In genomic region chr18:59915606-59916005, GRCh38 we compare ENCODE assay signal across 17 cellular contexts. TPM values are rescaled to one million over a fixed set of nuclear protein-coding genes. Genes with fewer than 3 reads are reported as not detected.
DNase-seq lines count a peak whose midpoint lies in the region; ATAC-seq, FAIRE-seq and TF ChIP-seq lines count a peak whose summit lies in the region.
"Had no signal": no experiment of that assay in that cellular context is flagged by ENCODE, and none has a peak within 500 bp of the region (broad histone marks: within the 10 kb centered on the region; RNA-seq: fewer than 3 reads in every experiment).

No MANE protein-coding gene starts in this region.

- H3K4me2 ChIP-seq in mammary epithelial cell (ENCODE audit: insufficient read depth, low read depth, low read length): no peak overlapping the region
- H3K4me2 ChIP-seq in OCI-LY1 (ENCODE audit: low read length): no peak overlapping the region
- H3K4me2 ChIP-seq in H1 (ENCODE audit: insufficient read depth in 1 of 2, low read depth in 2 of 2, low read length in 2 of 2): no peak overlapping the region

- no peak overlapping the region for H4K8ac ChIP-seq in H1 (ENCODE audit: extremely low read depth, insufficient read depth, low read length)

- H3K4me3 ChIP-seq in mammary epithelial cell (replicated peaks in 1 of 3; ENCODE audit: insufficient read depth in 1 of 3, low read depth in 2 of 3, low read length in 3 of 3) (no peak overlapping the region), breast epithelium (no peak overlapping the region), OCI-LY1 (ENCODE audit: low read depth, low read length, poor library complexity, severe bottlenecking) (no peak overlapping the region), H1 (ENCODE audit: extremely low read depth in 1 of 4, insufficient read depth in 2 of 4, low read depth in 3 of 4, low read length in 4 of 4) (no peak overlapping the region)
- H3K4me3 ChIP-seq: K562, SJCRH30 had no signal

- H4K91ac ChIP-seq in H1 (replicated peaks; ENCODE audit: insufficient read length, low read length): no peak overlapping the region

- in situ Hi-C loops in mammary epithelial cell (cut with MboI; ENCODE audit: low sequenced_read_pairs in 2 of 2): loop anchor here in 1 of 2 donors (10.0 kb wide), 1 partner anchor 59 kb away; no protein-coding TSS in a partner anchor

- no peaks in the 10 kb centered on the region for H3K27me3 ChIP-seq in mammary epithelial cell (ENCODE audit: insufficient read depth, low read length)
- H3K27me3 ChIP-seq in breast epithelium: no peaks in the 10 kb centered on the region
- H3K27me3 ChIP-seq in OCI-LY1 (ENCODE audit: insufficient read depth, low read length): no peaks in the 10 kb centered on the region
- H3K27me3 ChIP-seq in H1 (replicated peaks in 1 of 4; ENCODE audit: control insufficient read depth in 3 of 4, extremely low read depth in 1 of 4, insufficient read depth in 3 of 4, low read length in 3 of 4): no peaks in the 10 kb centered on the region
- H3K27me3 ChIP-seq: SJCRH30 had no signal

- H3K23me2 ChIP-seq in H1 (ENCODE audit: low read depth, low read length): no peaks in the 10 kb centered on the region

- no peaks in the 10 kb centered on the region for H3K36me3 ChIP-seq in mammary epithelial cell (ENCODE audit: insufficient read depth, low read length)
- H3K36me3 ChIP-seq in breast epithelium: no peaks in the 10 kb centered on the region
- no peaks in the 10 kb centered on the region for H3K36me3 ChIP-seq in OCI-LY1 (ENCODE audit: insufficient read depth, low read length)
- no peaks in the 10 kb centered on the region for H3K36me3 ChIP-seq in H1 (ENCODE audit: control insufficient read depth in 2 of 4, insufficient read depth in 4 of 4, low read length in 3 of 4)
- H3K36me3 ChIP-seq: SJCRH30 had no signal

- no peaks in the 10 kb centered on the region for H3K36me3 Mint-ChIP-seq in stimulated activated memory B cell treated with anti-CD40 and anti-IgM and Interleukin-4, amounts not matched to agents 10 μg/mL and 1 μg/mL and 100 μg/mL, for 72 hours
- H3K36me3 Mint-ChIP-seq: CD4-positive, alpha-beta memory T cell had no signal

- peak overlapping the region; percentile 50 for H2AFZ ChIP-seq in mammary epithelial cell (ENCODE audit: low read depth, low read length)
- H2AFZ ChIP-seq in OCI-LY1 (ENCODE audit: low read length): no peak overlapping the region
- H2AFZ ChIP-seq in H1 (ENCODE audit: low read length): no peak overlapping the region

- H4K5ac ChIP-seq in H1 (ENCODE audit: insufficient read length, low read depth, low read length): no peak overlapping the region

- H3K79me2 ChIP-seq in mammary epithelial cell (ENCODE audit: insufficient read depth, low read length): no peaks in the 10 kb centered on the region
- H3K79me2 ChIP-seq in OCI-LY1 (ENCODE audit: insufficient read depth, low read length): no peaks in the 10 kb centered on the region
- H3K79me2 ChIP-seq in H1 (ENCODE audit: control insufficient read depth in 1 of 2, insufficient read depth in 2 of 2, low read length in 2 of 2): no peaks in the 10 kb centered on the region

- CTCF ChIA-PET in mammary epithelial cell (lab: Charles Lee; ENCODE audit: low non-redundant PET): no interaction called here
- CTCF ChIA-PET in H1 (lab: Charles Lee; ENCODE audit: partially characterized antibody): no interaction called here

- TF ChIP-seq CTCF in mammary epithelial cell (conservative IDR thresholded peaks at IDR 0.05 in 1 of 2, IDR thresholded peaks at IDR 0.05 in 1 of 2; ENCODE audit: extremely low read depth in 1 of 2, insufficient read depth in 1 of 2, low read depth in 1 of 2, low read length in 2 of 2) (no peak), breast epithelium (IDR thresholded peaks at IDR 0.05) (no peak), OCI-LY1 (IDR thresholded peaks at IDR 0.05; ENCODE audit: low read length) (no peak), H1 (IDR thresholded peaks at IDR 0.05; ENCODE audit: control extremely low read depth in 1 of 3, insufficient read depth in 1 of 3, low read depth in 1 of 3, low read length in 3 of 3) (no peak)

- no peaks in the 10 kb centered on the region for H4K20me1 ChIP-seq in mammary epithelial cell (ENCODE audit: insufficient read depth, low read length)
- H4K20me1 ChIP-seq in OCI-LY1 (ENCODE audit: insufficient read depth, low read length): no peaks in the 10 kb centered on the region
- no peaks in the 10 kb centered on the region for H4K20me1 ChIP-seq in H1 (replicated peaks in 1 of 2; ENCODE audit: control insufficient read depth in 1 of 2, insufficient read depth in 2 of 2, low read length in 2 of 2)

- no peak for TF ChIP-seq EP300 in H1 (IDR thresholded peaks at IDR 0.05; ENCODE audit: borderline replicate concordance in 1 of 2, low read depth in 2 of 2, low read length in 2 of 2)

- H3K4me3 Mint-ChIP-seq in stimulated activated memory B cell treated with anti-CD40 and anti-IgM and Interleukin-4, amounts not matched to agents 10 μg/mL and 1 μg/mL and 100 μg/mL, for 72 hours: no peak overlapping the region
- H3K4me3 Mint-ChIP-seq: B cell; CD4-positive, alpha-beta memory T cell had no signal

- no peak overlapping the region for H2BK120ac ChIP-seq in H1 (replicated peaks; ENCODE audit: low read depth, low read length)

- no peaks in the 10 kb centered on the region for H3K79me1 ChIP-seq in H1 (ENCODE audit: low read depth, low read length)

- H3K14ac ChIP-seq in H1 (ENCODE audit: insufficient read length): no peak overlapping the region

- H3K4me1 Mint-ChIP-seq in stimulated activated memory B cell treated with anti-CD40 and anti-IgM and Interleukin-4, amounts not matched to agents 10 μg/mL and 1 μg/mL and 100 μg/mL, for 72 hours: peaks cover 40% of the 10 kb centered on the region

- TF ChIP-seq RAD21 in H1 (IDR thresholded peaks at IDR 0.05 in 1 of 2, conservative IDR thresholded peaks at IDR 0.05 in 1 of 2; ENCODE audit: low read depth in 2 of 2, low read length in 2 of 2): no peak

- intact Hi-C loops in mammary epithelial cell (cut with micrococcal nuclease) (no loop called here), breast epithelium (cut with DNase I; ENCODE audit: low total_unique reads) (no loop called here)

- H3K18ac ChIP-seq in H1 (ENCODE audit: extremely low read depth, low read length): no peak overlapping the region

- no peak overlapping the region for H2AK5ac ChIP-seq in H1 (ENCODE audit: low read depth, low read length)

- no peak overlapping the region for H3K56ac ChIP-seq in H1 (replicated peaks; ENCODE audit: insufficient read length, low read depth, low read length)

- ATAC-seq in stimulated activated memory B cell treated with anti-CD40 and anti-IgM and Interleukin-4, amounts not matched to agents 10 μg/mL and 1 μg/mL and 100 μg/mL, for 72 hours: no peak
- no peak for ATAC-seq in HG03439 (IDR thresholded peaks at IDR 0.05; ENCODE audit: unreplicated experiment)
- ATAC-seq: K562, Panc1 had no signal

- H3K27ac ChIP-seq in mammary epithelial cell (ENCODE audit: insufficient read depth, low read depth, low read length) (no peak overlapping the region), breast epithelium (no peak overlapping the region), OCI-LY1 (ENCODE audit: low read depth, low read length, poor library complexity, severe bottlenecking) (peak overlapping the region; percentile 30), H1 (ENCODE audit: low read depth, low read length) (no peak overlapping the region)
- H3K27ac ChIP-seq: HL-60, SJCRH30 had no signal

- no peaks in the 10 kb centered on the region for H3K9me3 Mint-ChIP-seq in stimulated activated memory B cell treated with anti-CD40 and anti-IgM and Interleukin-4, amounts not matched to agents 10 μg/mL and 1 μg/mL and 100 μg/mL, for 72 hours

- H3K4me1 ChIP-seq in mammary epithelial cell (ENCODE audit: insufficient read depth, low read length) (peaks cover 29% of the 10 kb centered on the region), breast epithelium (no peaks in the 10 kb centered on the region), OCI-LY1 (ENCODE audit: insufficient read depth, low read length, severe bottlenecking) (peaks cover 47% of the 10 kb centered on the region), H1 (replicated peaks in 1 of 4; ENCODE audit: control insufficient read depth in 3 of 4, insufficient read depth in 4 of 4, low read length in 3 of 4) (peaks cover 0 to 6% (median 2%) of the 10 kb centered on the region in 4 experiments; a peak in 3 of 7 replicates)

- H3K27ac Mint-ChIP-seq in stimulated activated memory B cell treated with anti-CD40 and anti-IgM and Interleukin-4, amounts not matched to agents 10 μg/mL and 1 μg/mL and 100 μg/mL, for 72 hours: no peak overlapping the region
- H3K27ac Mint-ChIP-seq: B cell; CD4-positive, alpha-beta memory T cell had no signal

- no peak overlapping the region for H2BK5ac ChIP-seq in H1 (ENCODE audit: low read depth, low read length)

- 41% methylated on average over 6 of the region's 6 CpGs for WGBS in mammary epithelial cell (ENCODE audit: low coverage, missing lambda C conversion rate)
- 91% methylated on average over 6 of the region's 6 CpGs; no CpG with 5 or more reads in 1 of the 2 experiments for WGBS in H1 (ENCODE audit: extremely low coverage in 1 of 2, insufficient coverage in 1 of 2, insufficient read length in 1 of 2, insufficient replicate concordance in 2 of 2, low coverage in 1 of 2, low lambda C conversion rate in 2 of 2, missing lambda C conversion rate in 1 of 2), 2 experiments

- no peaks in the 10 kb centered on the region for H3K27me3 Mint-ChIP-seq in stimulated activated memory B cell treated with anti-CD40 and anti-IgM and Interleukin-4, amounts not matched to agents 10 μg/mL and 1 μg/mL and 100 μg/mL, for 72 hours
- H3K27me3 Mint-ChIP-seq: B cell; CD4-positive, alpha-beta memory T cell had no signal

- H3K9me2 ChIP-seq in OCI-LY1 (ENCODE audit: low read depth, low read length): no peaks in the 10 kb centered on the region

- BruUV-seq in mammary epithelial cell (replicated peaks; lab: Mats Ljungman, UMichigan): no TSS peak

- TF ChIP-seq POLR2A in breast epithelium (IDR thresholded peaks at IDR 0.05) (no peak), H1 (IDR thresholded peaks at IDR 0.05; ENCODE audit: control extremely low read depth in 1 of 2, low read depth in 2 of 2, low read length in 2 of 2) (no peak)

- H3K4ac ChIP-seq in H1 (replicated peaks; ENCODE audit: insufficient read length, low read depth, low read length): no peak overlapping the region

- POLR2A ChIA-PET in H1 (lab: Charles Lee; ENCODE audit: partially characterized antibody): no interaction called here

- peaks cover 5% of the 10 kb centered on the region for H3K9me3 ChIP-seq in mammary epithelial cell (replicated peaks; ENCODE audit: insufficient read depth, low read length)
- no peaks in the 10 kb centered on the region for H3K9me3 ChIP-seq in breast epithelium
- H3K9me3 ChIP-seq in OCI-LY1 (ENCODE audit: low read length): no peaks in the 10 kb centered on the region
- H3K9me3 ChIP-seq in H1 (ENCODE audit: insufficient read depth in 2 of 2, low read depth in 1 of 2, low read length in 1 of 2): no peaks in the 10 kb centered on the region
- H3K9me3 ChIP-seq: SJCRH30 had no signal

- dilution Hi-C loops in mammary epithelial cell (cut with HindIII; ENCODE audit: low sequenced_read_pairs): loop anchor here (25.0 kb wide), 1 partner anchor 147 kb away; no protein-coding TSS in a partner anchor

- 0 out of 2 replicates have a peak overlapping the region, but pooled peaks have one; percentile 8 for H2BK15ac ChIP-seq in H1 (ENCODE audit: low read length)

- peaks cover 3% of the 10 kb centered on the region; the same call in 1 of the 2 replicates for H3F3A ChIP-seq in OCI-LY1 (ENCODE audit: insufficient read depth, low read length)

- H2BK12ac ChIP-seq in H1 (ENCODE audit: low read depth, low read length): peak overlapping the region; percentile 53; the same call in 1 of the 2 replicates

- no peak overlapping the region for H3K9ac ChIP-seq in mammary epithelial cell (ENCODE audit: insufficient read depth, low read length)
- no peak overlapping the region for H3K9ac ChIP-seq in OCI-LY1 (ENCODE audit: low read length)
- H3K9ac ChIP-seq in H1 (replicated peaks in 1 of 4; ENCODE audit: extremely low read depth in 1 of 4, low read depth in 3 of 4, low read length in 3 of 4): no peak overlapping the region

- no peak overlapping the region for H3K23ac ChIP-seq in H1 (ENCODE audit: insufficient read length)

- FAIRE-seq in H1 (lab: Jason Lieb, UNC): no peak
- FAIRE-seq: K562 had no signal

- peak; percentile 66 for DNase-seq in mammary epithelial cell
- no peak for DNase-seq in breast epithelium (ENCODE audit: low spot score in 2 of 2)
- DNase-seq in H1 (ENCODE audit: low read depth in 1 of 2, low spot score in 2 of 2): peak in 1 of 2 experiments; percentile 32
- DNase-seq in 8988T: no peak
- DNase-seq: CD4-positive, alpha-beta memory T cell; NCI-H1092; NCI-H226; NCI-H526 treated with DMSO at 0.1 percent for 48 hours; SJCRH30; SW 1271 had no signal

- H2BK20ac ChIP-seq in H1 (ENCODE audit: low read length): peak overlapping the region; percentile 9; the same call in 1 of the 2 replicates

RNA-seq across cellular contexts. Expression of gene PMAIP1, which starts 15.8 kb away (rescaled TPM):
- total RNA-seq in mammary epithelial cell (10 to 100 TPM; 17.8 to 34.3 TPM), breast epithelium (1 to 10 TPM; 1.1 to 7.5 (median 5.3) TPM)
- polyA plus RNA-seq in mammary epithelial cell (14.4 TPM), H1 (2011; rRNA removed) (51.7 and 51.9 TPM in 2 replicates)
- polyA minus RNA-seq in mammary epithelial cell: 4.2 TPM
- 75.1 and 84.1 TPM in 2 replicates for total RNA-seq in H1 (2021; fragmentation: NEBNext Ultra II Directional; extraction: Animal tissue kit (Norgen Biotek cat#: 25700))
- polyA plus RNA-seq in H1 (2011; cell fraction: cytosol; rRNA removed): 72.2 TPM
- 34.9 TPM for polyA plus RNA-seq in H1 (2011; cell fraction: nucleus; rRNA removed)
- polyA plus RNA-seq in H1 (2012, experiment 1 of 2): 36.3 to 78.2 TPM (median 46.2 TPM) in 4 replicates
- 9.9 TPM for polyA plus RNA-seq in H1 (2012, experiment 2 of 2)
- 67.2 TPM for polyA plus RNA-seq in H1 (2013, experiment 1 of 2)
- 64.9 TPM for polyA plus RNA-seq in H1 (2013, experiment 2 of 2)
- 24.8 TPM in 2 replicates for polyA minus RNA-seq in H1 (2011; rRNA and poly(A)+ RNA removed)
- 61.7 TPM for polyA minus RNA-seq in H1 (2011; cell fraction: cytosol; rRNA and poly(A)+ RNA removed)
- 82.8 TPM for polyA minus RNA-seq in H1 (2011; cell fraction: nucleus; rRNA and poly(A)+ RNA removed)
